In genomic region chr2:96952976-96953610, GRCh38 we compare ENCODE assay signal across 1 cellular context.
TF ChIP-seq lines count a peak whose summit lies in the region.

No MANE protein-coding gene starts in this region.

TF ChIP-seq in H1, 55 proteins besides CTCF, POLR2A, EP300 and RAD21:
- TF ChIP-seq HDAC6 (IDR thresholded peaks at IDR 0.05; ENCODE audit: low read depth, low read length) (no peak), RFX5 (IDR thresholded peaks at IDR 0.05; ENCODE audit: borderline replicate concordance, low read depth, low read length) (no peak), EZH2 (IDR thresholded peaks at IDR 0.05; ENCODE audit: low read depth, low read length, severe bottlenecking) (no peak), CHD2 (IDR thresholded peaks at IDR 0.05; ENCODE audit: low read length) (no peak), NRF1 (IDR thresholded peaks at IDR 0.05; ENCODE audit: low read depth, low read length) (no peak), ZNF274 (IDR thresholded peaks at IDR 0.05; ENCODE audit: borderline replicate concordance, extremely low read depth, low read length) (no peak), PHF8 (conservative IDR thresholded peaks at IDR 0.05; ENCODE audit: low read depth, low read length) (no peak), ASH2L (IDR thresholded peaks at IDR 0.05; ENCODE audit: low read length) (no peak), SP4 (IDR thresholded peaks at IDR 0.05; ENCODE audit: low read length) (no peak), MAFK (IDR thresholded peaks at IDR 0.05; ENCODE audit: low read depth, low read length) (no peak)
